1 cellular context compared by ENCODE assay signal in the genomic region with DNA sequence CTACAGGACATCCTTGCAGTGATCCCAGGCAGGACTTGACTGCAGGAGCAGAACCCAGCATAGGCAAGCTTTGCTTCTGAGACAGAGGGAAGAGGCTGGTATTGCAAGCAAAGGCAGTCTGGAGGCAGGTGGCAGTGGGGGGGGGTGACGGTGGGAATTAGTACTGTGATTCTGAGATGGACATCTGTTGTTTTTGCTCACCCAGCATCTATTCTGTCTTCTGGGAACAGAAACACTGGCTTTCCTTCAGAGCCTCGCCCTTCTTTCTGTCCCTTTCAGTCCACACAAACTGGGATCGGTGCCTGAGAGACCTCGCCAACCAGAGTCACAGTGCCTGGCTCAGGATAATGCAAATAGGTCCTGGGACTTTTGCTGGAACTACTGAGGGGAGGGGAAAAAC.
TF ChIP-seq lines count a peak whose summit lies in the region.

No MANE protein-coding gene starts in this region.

TF ChIP-seq in HepG2, 621 proteins besides CTCF, POLR2A, EP300 and RAD21:
- TF ChIP-seq MED1 (CRISPR knock-in tag; IDR thresholded peaks at IDR 0.05): no peak
- TF ChIP-seq ZNF724P (CRISPR knock-in tag; IDR thresholded peaks at IDR 0.05; ENCODE audit: borderline replicate concordance): no peak
- TF ChIP-seq NFIB (CRISPR knock-in tag; IDR thresholded peaks at IDR 0.05; ENCODE audit: borderline replicate concordance): no peak
- TF ChIP-seq, protein P1, sequence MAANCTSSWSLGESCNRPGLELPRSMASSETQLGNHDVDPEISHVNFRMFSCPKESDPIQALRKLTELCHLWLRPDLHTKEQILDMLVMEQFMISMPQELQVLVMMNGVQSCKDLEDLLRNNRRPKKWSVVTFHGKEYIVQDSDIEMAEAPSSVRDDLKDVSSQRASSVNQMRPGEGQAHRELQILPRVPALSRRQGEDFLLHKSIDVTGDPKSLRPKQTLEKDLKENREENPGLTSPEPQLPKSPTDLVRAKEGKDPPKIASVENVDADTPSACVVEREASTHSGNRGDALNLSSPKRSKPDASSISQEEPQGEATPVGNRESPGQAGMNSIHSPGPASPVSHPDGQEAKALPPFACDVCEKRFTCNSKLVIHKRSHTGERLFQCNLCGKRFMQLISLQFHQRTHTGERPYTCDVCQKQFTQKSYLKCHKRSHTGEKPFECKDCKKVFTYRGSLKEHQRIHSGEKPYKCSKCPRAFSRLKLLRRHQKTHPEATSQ (CRISPR knock-in tag; IDR thresholded peaks at IDR 0.05; ENCODE audit: borderline replicate concordance): no peak
- no peak for TF ChIP-seq ZNF33A (CRISPR knock-in tag; IDR thresholded peaks at IDR 0.05; ENCODE audit: borderline replicate concordance)
- TF ChIP-seq, protein P2, sequence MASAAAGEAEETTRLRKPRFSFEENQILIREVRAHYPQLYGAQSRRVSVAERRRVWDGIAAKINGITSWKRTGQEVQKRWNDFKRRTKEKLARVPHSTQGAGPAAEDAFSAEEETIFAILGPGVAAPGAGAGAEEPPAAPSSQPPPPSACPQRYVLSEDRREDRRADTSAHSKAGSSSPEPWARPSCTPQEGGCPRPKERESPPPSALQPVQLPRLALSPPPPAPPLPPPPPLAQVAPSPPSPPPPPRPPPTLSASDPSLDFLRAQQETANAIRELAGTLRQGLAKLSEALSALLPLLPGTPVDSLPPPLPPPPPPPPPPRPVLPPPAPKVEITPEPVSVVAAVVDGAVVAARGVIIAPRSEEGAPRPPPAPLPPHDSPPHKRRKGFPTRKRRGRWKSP (CRISPR knock-in tag; IDR thresholded peaks at IDR 0.05): no peak
- TF ChIP-seq NONO (IDR thresholded peaks at IDR 0.05): no peak
- no peak for TF ChIP-seq NONO (CRISPR knock-in tag; conservative IDR thresholded peaks at IDR 0.05)
- TF ChIP-seq MTF2 (CRISPR knock-in tag; IDR thresholded peaks at IDR 0.05; ENCODE audit: borderline replicate concordance): no peak
- TF ChIP-seq TGIF2 (CRISPR knock-in tag; IDR thresholded peaks at IDR 0.05): no peak
- no peak for TF ChIP-seq ZNF207 (IDR thresholded peaks at IDR 0.05; ENCODE audit: borderline replicate concordance)
- TF ChIP-seq TP53 (CRISPR knock-in tag; conservative IDR thresholded peaks at IDR 0.05): no peak
- TF ChIP-seq ZNF264 (CRISPR knock-in tag; IDR thresholded peaks at IDR 0.05): no peak
